Comparison of ENCODE assay signal across 9 cellular contexts in the genomic region with DNA sequence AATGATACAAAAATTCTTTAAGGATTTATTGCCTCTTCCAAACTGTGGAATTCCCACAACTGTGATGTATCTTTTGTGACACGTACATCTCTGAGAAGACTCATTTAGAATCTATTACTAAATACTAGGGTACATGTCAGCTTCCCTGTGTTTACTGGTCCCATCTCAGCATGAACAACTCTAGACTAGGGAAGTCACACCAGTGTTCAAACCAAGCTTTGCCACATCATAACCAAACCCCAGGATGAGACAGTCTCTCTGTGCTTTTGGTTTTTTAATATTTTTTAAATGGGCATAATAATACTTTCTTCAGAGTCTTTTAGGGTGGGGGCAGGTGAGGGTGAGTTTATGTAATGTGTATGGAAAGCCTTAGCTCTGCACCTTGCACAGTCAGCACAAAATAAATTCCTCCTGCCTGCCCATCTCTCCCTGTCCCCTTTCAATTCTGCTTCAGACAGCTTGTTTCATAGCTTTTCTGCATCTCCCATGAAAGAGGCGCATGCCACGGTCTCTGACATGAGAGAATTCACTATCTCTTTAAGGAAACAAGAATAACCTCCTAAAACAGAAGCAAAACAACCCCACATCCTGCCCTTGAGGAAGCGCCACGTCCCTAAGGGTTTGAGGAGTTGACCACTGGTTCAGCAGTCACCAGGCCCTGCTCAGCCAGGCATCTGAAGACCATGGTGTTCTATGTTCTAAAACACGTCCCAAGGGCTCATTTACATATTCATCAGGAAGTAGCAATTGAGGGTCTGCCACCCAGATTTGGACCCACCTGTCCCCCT.
A peak's percentile ranks its signal among the peaks of the same experiment; 100 is the strongest.
DNase-seq lines count a peak whose midpoint lies in the region; ATAC-seq and TF ChIP-seq lines count a peak whose summit lies in the region.
"Had no signal": no experiment of that assay in that cellular context is flagged by ENCODE, and none has a peak within 500 bp of the region (broad histone marks: within the 10 kb centered on the region; RNA-seq: fewer than 3 reads in every experiment).

No MANE protein-coding gene starts in this region.

- H3K79me2 ChIP-seq in smooth muscle cell (ENCODE audit: low read depth), result no peaks in the 10 kb centered on the region

- no peaks in the 10 kb centered on the region for H3K36me3 Mint-ChIP-seq in activated CD8-positive, alpha-beta T cell treated with anti-CD3 and anti-CD28 coated beads, Interleukin-2, amount 10 ng/mL, durations not matched to agents 7 days and 5 days (ENCODE audit: low read depth)
- no peaks in the 10 kb centered on the region for H3K36me3 Mint-ChIP-seq in naive thymus-derived CD8-positive, alpha-beta T cell
- H3K36me3 Mint-ChIP-seq in endodermal cell (ENCODE audit: low read depth), result no peaks in the 10 kb centered on the region

- peak overlapping the region; percentile 22 for H3K27ac Mint-ChIP-seq in activated CD8-positive, alpha-beta T cell treated with anti-CD3 and anti-CD28 coated beads, Interleukin-2, amount 10 ng/mL, durations not matched to agents 7 days and 5 days
- peak overlapping the region in 1 of 10 donors; percentile 29 for H3K27ac Mint-ChIP-seq in naive thymus-derived CD8-positive, alpha-beta T cell
- no peak overlapping the region for H3K27ac Mint-ChIP-seq in endodermal cell
- H3K27ac Mint-ChIP-seq: progenitor cell of endocrine pancreas had no signal

- H3K9me3 ChIP-seq in smooth muscle cell (replicated peaks; ENCODE audit: low read depth), result no peaks in the 10 kb centered on the region
- peaks cover 4% of the 10 kb centered on the region for H3K9me3 ChIP-seq in endodermal cell (ENCODE audit: control insufficient read depth, low read length)

- H3K9me3 Mint-ChIP-seq in activated CD8-positive, alpha-beta T cell treated with anti-CD3 and anti-CD28 coated beads, Interleukin-2, amount 10 ng/mL, durations not matched to agents 7 days and 5 days (ENCODE audit: insufficient read depth), result no peaks in the 10 kb centered on the region
- peaks cover 0 to 3% (median 0%) of the 10 kb centered on the region in 9 donors for H3K9me3 Mint-ChIP-seq in naive thymus-derived CD8-positive, alpha-beta T cell
- no peaks in the 10 kb centered on the region for H3K9me3 Mint-ChIP-seq in endodermal cell

- no peaks in the 10 kb centered on the region for H3F3A ChIP-seq in smooth muscle cell (ENCODE audit: low read depth)

- H3K4me3 ChIP-seq in smooth muscle cell (no peak overlapping the region), endodermal cell (ENCODE audit: low read length) (no peak overlapping the region)

- H4K20me1 ChIP-seq in smooth muscle cell (ENCODE audit: low read depth), result no peaks in the 10 kb centered on the region

- H2AFZ ChIP-seq in smooth muscle cell (ENCODE audit: low read depth), result no peak overlapping the region

- no peaks in the 10 kb centered on the region for H3K4me1 ChIP-seq in smooth muscle cell (ENCODE audit: low read depth)
- H3K4me1 ChIP-seq in endodermal cell (ENCODE audit: control insufficient read depth, insufficient read depth, low read length), result no peaks in the 10 kb centered on the region

- ATAC-seq in GM19351 (IDR thresholded peaks at IDR 0.05; ENCODE audit: unreplicated experiment) (peak; percentile 84), HG03064 (IDR thresholded peaks at IDR 0.05; ENCODE audit: low read depth, unreplicated experiment) (peak; percentile 83)
- ATAC-seq in activated CD8-positive, alpha-beta T cell treated with anti-CD3 and anti-CD28 coated beads, Interleukin-2, amount 10 ng/mL, durations not matched to agents 7 days and 5 days, result no peak
- ATAC-seq in naive thymus-derived CD8-positive, alpha-beta T cell, result no peak

- CTCF ChIA-PET in GM10248 (lab: Yijun Ruan, JAX), result interaction anchor here (0.8 to 2.0 kb wide), 8 partner anchors 10 to 956 kb away, joined by 3 to 15 read pairs (median 4); no protein-coding TSS in a partner anchor
- CTCF ChIA-PET in activated CD8-positive, alpha-beta T cell treated with anti-CD3 and anti-CD28 coated beads, Interleukin-2, amount 10 ng/mL, durations not matched to agents 7 days and 5 days (lab: Charles Lee), result interaction anchor here (1.3 to 2.4 kb wide), 4 partner anchors 9 to 365 kb away, joined by 3 to 7 read pairs (median 5); no protein-coding TSS in a partner anchor

- H3K9ac ChIP-seq in smooth muscle cell (ENCODE audit: low read depth), result no peak overlapping the region
- no peak overlapping the region for H3K9ac ChIP-seq in endodermal cell (ENCODE audit: extremely low read depth, low read length, poor library complexity, severe bottlenecking)

- peaks cover 8% of the 10 kb centered on the region for H3K4me1 Mint-ChIP-seq in activated CD8-positive, alpha-beta T cell treated with anti-CD3 and anti-CD28 coated beads, Interleukin-2, amount 10 ng/mL, durations not matched to agents 7 days and 5 days (ENCODE audit: low read depth)
- H3K4me1 Mint-ChIP-seq in naive thymus-derived CD8-positive, alpha-beta T cell, result peaks cover 0 to 23% (median 3%) of the 10 kb centered on the region in 4 donors
- no peaks in the 10 kb centered on the region for H3K4me1 Mint-ChIP-seq in endodermal cell

- H3K27me3 ChIP-seq in smooth muscle cell (ENCODE audit: low read depth), result peaks cover 13% of the 10 kb centered on the region
- H3K27me3 ChIP-seq in endodermal cell (ENCODE audit: control insufficient read depth, insufficient read depth, low read length, poor library complexity, severe bottlenecking), result peaks cover 10% of the 10 kb centered on the region

- DNase-seq in GM10248 (ENCODE audit: extremely low spot score), result peak; percentile 39
- no peak for DNase-seq in activated CD8-positive, alpha-beta T cell treated with anti-CD3 and anti-CD28 coated beads, Interleukin-2, amount 10 ng/mL, durations not matched to agents 7 days and 5 days
- DNase-seq in naive thymus-derived CD8-positive, alpha-beta T cell, result no peak
- no peak for DNase-seq in smooth muscle cell (lab: John Stamatoyannopoulos, UW; ENCODE audit: unreplicated experiment)
- DNase-seq in endodermal cell, result no peak
- DNase-seq in EL, result no peak

- H3K4me2 ChIP-seq in smooth muscle cell, result no peak overlapping the region

- 82% methylated on average over 6 of the region's 6 CpGs for WGBS in smooth muscle cell (ENCODE audit: low lambda C conversion rate)
- WGBS in endodermal cell (ENCODE audit: insufficient coverage in 1 of 2, insufficient read length in 1 of 2), 2 experiments, result 88 to 95% methylated on average over 6 of the region's 6 CpGs

- peaks cover 27% of the 10 kb centered on the region for H3K27me3 Mint-ChIP-seq in activated CD8-positive, alpha-beta T cell treated with anti-CD3 and anti-CD28 coated beads, Interleukin-2, amount 10 ng/mL, durations not matched to agents 7 days and 5 days (ENCODE audit: low read depth)
- H3K27me3 Mint-ChIP-seq in naive thymus-derived CD8-positive, alpha-beta T cell, result peaks cover 6 to 31% (median 26%) of the 10 kb centered on the region in 5 donors
- peaks cover 15% of the 10 kb centered on the region for H3K27me3 Mint-ChIP-seq in endodermal cell (ENCODE audit: insufficient read depth)

- TF ChIP-seq CTCF in GM10248 (IDR thresholded peaks at IDR 0.05; ENCODE audit: control extremely low read depth, extremely low read depth, low read depth, missing control alignments) (no peak), smooth muscle cell (IDR thresholded peaks at IDR 0.05; ENCODE audit: borderline replicate concordance, insufficient read depth, poor library complexity, severe bottlenecking) (no peak), endodermal cell (conservative IDR thresholded peaks at IDR 0.05) (no peak)

- H3K4me3 Mint-ChIP-seq in activated CD8-positive, alpha-beta T cell treated with anti-CD3 and anti-CD28 coated beads, Interleukin-2, amount 10 ng/mL, durations not matched to agents 7 days and 5 days, result peak overlapping the region; percentile 2
- peak overlapping the region in 1 of 10 donors; percentile 66 for H3K4me3 Mint-ChIP-seq in naive thymus-derived CD8-positive, alpha-beta T cell
- no peak overlapping the region for H3K4me3 Mint-ChIP-seq in endodermal cell

- H3K27ac ChIP-seq in smooth muscle cell (ENCODE audit: low read depth) (no peak overlapping the region), endodermal cell (ENCODE audit: low read depth, low read length) (no peak overlapping the region)

- POLR2A ChIA-PET in GM10248 (lab: Yijun Ruan, JAX), result no interaction called here
- POLR2A ChIA-PET in activated CD8-positive, alpha-beta T cell treated with anti-CD3 and anti-CD28 coated beads, Interleukin-2, amount 10 ng/mL, durations not matched to agents 7 days and 5 days (lab: Charles Lee), result no interaction called here
- POLR2A ChIA-PET in naive thymus-derived CD8-positive, alpha-beta T cell (lab: Charles Lee), result no interaction called here

- no peaks in the 10 kb centered on the region for H3K36me3 ChIP-seq in smooth muscle cell (ENCODE audit: low read depth)
- H3K36me3 ChIP-seq in endodermal cell (ENCODE audit: control insufficient read depth, insufficient read depth, low read length), result no peaks in the 10 kb centered on the region

Comparison
In these comparisons a context has a peak if more than half of its experiments do, and no peak if none do; other contexts are left out.
1. ATAC-seq: peak in GM19351 (single experiment) and HG03064 (single experiment); none in activated CD8-positive, alpha-beta T cell treated with anti-CD3 and anti-CD28 coated beads, Interleukin-2, amount 10 ng/mL, durations not matched to agents 7 days and 5 days (single experiment) and naive thymus-derived CD8-positive, alpha-beta T cell (0 of 2).